In genomic region chr14:33914676-33915516, GRCh38 we compare ENCODE assay signal across 16 cellular contexts. TPM values are rescaled to one million over a fixed set of nuclear protein-coding genes. Genes with fewer than 3 reads are reported as not detected.
DNase-seq lines count a peak whose midpoint lies in the region; ATAC-seq and TF ChIP-seq lines count a peak whose summit lies in the region.
"Had no signal": no experiment of that assay in that cellular context is flagged by ENCODE, and none has a peak within 500 bp of the region (broad histone marks: within the 10 kb centered on the region; RNA-seq: fewer than 3 reads in every experiment).

No MANE protein-coding gene starts in this region.

- 42% methylated on average over 5 of the region's 5 CpGs for WGBS in SK-N-SH (ENCODE audit: low lambda C conversion rate)

- no peaks in the 10 kb centered on the region for H3K9me3 ChIP-seq in SK-N-SH
- H3K9me3 ChIP-seq: thyroid gland had no signal

- no peaks in the 10 kb centered on the region for H3K79me2 ChIP-seq in SK-N-SH (ENCODE audit: insufficient read depth)

- no peaks in the 10 kb centered on the region for H3F3A ChIP-seq in SK-N-SH (replicated peaks; ENCODE audit: insufficient read depth)

- H3K27ac ChIP-seq in SK-N-SH (ENCODE audit: low read depth in 2 of 2, low read length in 1 of 2): no peak overlapping the region
- H3K27ac ChIP-seq: thyroid gland had no signal

- TF ChIP-seq EP300 in SK-N-SH (IDR thresholded peaks at IDR 0.05; ENCODE audit: borderline replicate concordance in 1 of 2, low read depth in 1 of 2, low read length in 1 of 2): no peak

- H3K4me3 ChIP-seq in HFF-Myc (replicated peaks; ENCODE audit: low read depth, low read length) (no peak overlapping the region), SK-N-SH (ENCODE audit: low read depth in 2 of 2, low read length in 1 of 2) (no peak overlapping the region), fibroblast of mammary gland (ENCODE audit: control insufficient read depth, low read depth, low read length) (no peak overlapping the region), retinal pigment epithelial cell (ENCODE audit: low read length) (no peak overlapping the region)
- H3K4me3 ChIP-seq: thyroid gland had no signal

- H3K4me2 ChIP-seq in SK-N-SH: no peak overlapping the region

- peak overlapping the region; percentile 62; the same call in 1 of the 2 replicates for H2AFZ ChIP-seq in SK-N-SH (ENCODE audit: low read depth)

- no peaks in the 10 kb centered on the region for H4K20me1 ChIP-seq in SK-N-SH (ENCODE audit: insufficient read depth)

- peaks cover 5 to 9% of the 10 kb centered on the region in 2 experiments; a peak in 2 of 4 replicates for H3K4me1 ChIP-seq in SK-N-SH (ENCODE audit: control insufficient read depth in 1 of 2, insufficient read depth in 2 of 2, low read depth in 1 of 2, low read length in 1 of 2)

- CTCF ChIA-PET in SK-N-SH (lab: Yijun Ruan, JAX): no interaction called here

- H3K9ac ChIP-seq in SK-N-SH: no peak overlapping the region

- no peak for TF ChIP-seq CTCF in HFF-Myc (IDR thresholded peaks at IDR 0.05; ENCODE audit: low read depth, low read length, missing control alignments)
- no peak; the same call in 1 of the 2 replicates for TF ChIP-seq CTCF in SK-N-SH (IDR thresholded peaks at IDR 0.05)
- no peak for TF ChIP-seq CTCF in fibroblast of mammary gland (conservative IDR thresholded peaks at IDR 0.05; ENCODE audit: control insufficient read depth, insufficient read depth, low read depth, low read length)
- no peak for TF ChIP-seq CTCF in retinal pigment epithelial cell (conservative IDR thresholded peaks at IDR 0.05; ENCODE audit: low read depth, low read length)

- no peaks in the 10 kb centered on the region for H3K27me3 ChIP-seq in SK-N-SH (ENCODE audit: insufficient read depth)
- H3K27me3 ChIP-seq: thyroid gland had no signal

- ATAC-seq in HG02973 (IDR thresholded peaks at IDR 0.05; ENCODE audit: unreplicated experiment): no peak
- ATAC-seq: activated CD8-positive, alpha-beta T cell treated with anti-CD3 and anti-CD28 coated beads, Interleukin-2, amount 10 ng/mL, durations not matched to agents 7 days and 5 days; natural killer cell treated with Interleukin-12 subunit alpha and Interleukin-12 subunit beta and Interleukin-15 and Interleukin-18, amount 100 ng/mL, for 72 hours; Right ventricle myocardium inferior had no signal

- no peaks in the 10 kb centered on the region for H3K36me3 ChIP-seq in SK-N-SH (replicated peaks in 1 of 2; ENCODE audit: control insufficient read depth in 1 of 2, insufficient read depth in 2 of 2, low read length in 1 of 2)
- H3K36me3 ChIP-seq: thyroid gland had no signal

- no peaks in the 10 kb centered on the region for H3K9me2 ChIP-seq in SK-N-SH

- POLR2A ChIA-PET in SK-N-SH (lab: Yijun Ruan, JAX): no interaction called here

- peak; percentile 51 for DNase-seq in HFF-Myc (ENCODE audit: extremely low read depth, low read depth)
- DNase-seq in SK-N-SH: no peak
- DNase-seq in fibroblast of mammary gland (ENCODE audit: low read depth): peak; percentile 74
- peak; percentile 91 for DNase-seq in retinal pigment epithelial cell (ENCODE audit: low read depth)
- DNase-seq in NCI-H1436 treated with DMSO at 0.1 percent for 48 hours (lab: John Stamatoyannopoulos, UW): no peak
- no peak for DNase-seq in NCI-H128 (lab: John Stamatoyannopoulos, UW; ENCODE audit: unreplicated experiment)
- no peak for DNase-seq in activated naive CD4-positive, alpha-beta T cell treated with Interleukin-2 at 50 U/mL for 16 hours
- DNase-seq: activated CD8-positive, alpha-beta T cell treated with anti-CD3 and anti-CD28 coated beads, Interleukin-2, amount 10 ng/mL, durations not matched to agents 7 days and 5 days; amygdala; glutamatergic neuron; NCI-H146; stimulated activated CD4-positive, alpha-beta T cell treated with anti-CD3 and anti-CD28 coated beads, Interleukin-4, amount 100 ng/mL, for 4 hours; thyroid gland had no signal

- no peak for TF ChIP-seq RAD21 in SK-N-SH (IDR thresholded peaks at IDR 0.05; ENCODE audit: low read length)

TF ChIP-seq in SK-N-SH, 30 proteins besides CTCF, POLR2A, EP300 and RAD21:
- no peak for TF ChIP-seq NRF1 (IDR thresholded peaks at IDR 0.05; ENCODE audit: low read depth, low read length)
- TF ChIP-seq MAX (IDR thresholded peaks at IDR 0.05; ENCODE audit: low read depth): no peak
- peak; percentile 54; the same call in 1 of the 2 replicates for TF ChIP-seq FOSL2 (IDR thresholded peaks at IDR 0.05; ENCODE audit: borderline replicate concordance, low read depth)
- TF ChIP-seq JUND (IDR thresholded peaks at IDR 0.05): peak; percentile 38; the same call in 1 of the 2 replicates
- no peak for TF ChIP-seq IRF3 (IDR thresholded peaks at IDR 0.05; ENCODE audit: low read depth, low read length)

RNA-seq across cellular contexts. Expression of gene EGLN3, which starts 36.0 kb away (rescaled TPM):
- 0.31 and 0.76 TPM in 2 replicates for polyA plus RNA-seq in SK-N-SH (2012; rRNA removed)
- 0.36 and 0.43 TPM in 2 replicates for polyA plus RNA-seq in SK-N-SH (2012; cell fraction: cytosol; rRNA removed)
- 0.14 and 0.26 TPM in 2 replicates for polyA plus RNA-seq in SK-N-SH (2012; cell fraction: nucleus; rRNA removed)

Comparison
In these comparisons a context has a peak if more than half of its experiments do, and no peak if none do; other contexts are left out.
1. DNase-seq: peak in HFF-Myc (single experiment), fibroblast of mammary gland (single experiment) and retinal pigment epithelial cell (single experiment); none in SK-N-SH (single experiment), NCI-H1436 treated with DMSO at 0.1 percent for 48 hours (single experiment), NCI-H128 (single experiment) and activated naive CD4-positive, alpha-beta T cell treated with Interleukin-2 at 50 U/mL for 16 hours (single experiment).